Comparison of ENCODE assay signal across 14 cellular contexts in the genomic region with DNA sequence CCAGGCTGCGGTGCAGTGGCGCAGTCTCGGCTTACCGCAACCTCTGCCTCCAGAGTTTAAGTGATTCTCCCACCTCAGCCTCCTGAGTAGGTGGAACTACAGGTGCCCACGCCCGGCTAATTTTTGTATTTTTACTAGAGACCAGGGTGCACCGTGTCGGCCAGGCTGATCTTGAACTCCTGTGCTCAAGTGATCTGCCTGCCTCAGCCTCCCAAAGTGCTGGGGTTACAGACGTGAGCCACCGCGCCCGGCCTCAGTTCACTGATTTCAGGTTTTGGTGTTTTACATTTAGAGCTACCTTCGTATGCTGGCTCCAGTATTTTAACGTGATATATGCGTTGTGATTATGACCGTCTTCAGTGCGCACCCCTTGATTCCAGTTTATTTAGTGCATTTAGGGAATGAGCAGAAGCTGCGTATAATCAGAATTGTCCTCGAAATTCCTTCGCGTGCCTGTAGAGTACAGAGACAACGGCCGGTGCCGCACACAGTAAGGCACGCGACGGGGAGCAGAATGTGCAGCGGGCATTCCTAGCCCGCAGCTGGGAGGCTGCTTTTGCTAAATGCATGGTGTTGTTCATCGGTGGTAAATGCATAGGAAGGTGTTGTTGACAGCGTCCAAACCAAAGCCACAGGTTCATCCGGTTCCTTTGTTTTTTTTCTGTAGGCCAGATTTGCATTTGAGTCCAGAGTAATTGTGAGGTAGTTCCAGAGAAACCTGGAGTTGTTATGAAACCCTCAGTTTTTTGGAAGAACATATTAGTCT.
"Had no signal": no experiment of that assay in that cellular context is flagged by ENCODE, and none has a peak within 500 bp of the region (broad histone marks: within the 10 kb centered on the region; RNA-seq: fewer than 3 reads in every experiment).

No MANE protein-coding gene starts in this region.

- H3K9me3 Mint-ChIP-seq: activated T-cell treated with anti-CD3 and anti-CD28 coated beads, Interleukin-2, amount 50 U/mL, for 24 hours; naive thymus-derived CD8-positive, alpha-beta T cell; T-helper 2 cell treated with Interferon-gamma antibody and Interleukin-4, amounts not matched to agents 5 μg/mL and 100 μg/mL, for 36 hours had no signal

- H3K27me3 Mint-ChIP-seq: activated CD8-positive, alpha-beta memory T cell treated with anti-CD3 and anti-CD28 coated beads, Interleukin-2, amount 10 ng/mL, durations not matched to agents 7 days and 5 days; activated naive CD8-positive, alpha-beta T cell; activated T-cell treated with anti-CD3 and anti-CD28 coated beads, Interleukin-2, amount 50 U/mL, for 24 hours; naive thymus-derived CD8-positive, alpha-beta T cell had no signal

- H3K27ac Mint-ChIP-seq: activated CD8-positive, alpha-beta memory T cell treated with anti-CD3 and anti-CD28 coated beads, Interleukin-2, amount 10 ng/mL, durations not matched to agents 7 days and 5 days; activated naive CD8-positive, alpha-beta T cell; activated T-cell treated with anti-CD3 and anti-CD28 coated beads, Interleukin-2, amount 50 U/mL, for 24 hours; T-helper 2 cell treated with Interferon-gamma antibody and Interleukin-4, amounts not matched to agents 5 μg/mL and 100 μg/mL, for 36 hours had no signal

- H3K27ac ChIP-seq: brain microvascular endothelial cell, foreskin keratinocyte, stomach had no signal

- H3K4me1 ChIP-seq: stomach had no signal

- ATAC-seq: activated CD4-positive, CD25-positive, alpha-beta regulatory T cell treated with anti-CD3 and anti-CD28 coated beads, Interleukin-2, amount 50 U/mL, for 24 hours; activated CD8-positive, alpha-beta memory T cell treated with anti-CD3 and anti-CD28 coated beads, Interleukin-2, amount 10 ng/mL, durations not matched to agents 7 days and 5 days; foreskin keratinocyte; mucosa of descending colon; naive thymus-derived CD8-positive, alpha-beta T cell had no signal

- DNase-seq: activated CD8-positive, alpha-beta memory T cell treated with anti-CD3 and anti-CD28 coated beads, Interleukin-2, amount 10 ng/mL, durations not matched to agents 7 days and 5 days; activated effector memory CD4-positive, alpha-beta T cell treated with Interleukin-2 at 50 U/mL for 16 hours; activated T-cell treated with anti-CD3 and anti-CD28 coated beads, Interleukin-2, amount 50 U/mL, for 24 hours; amygdala; brain microvascular endothelial cell; foreskin keratinocyte; stimulated activated CD4-positive, alpha-beta T cell treated with anti-CD3 and anti-CD28 coated beads, Interleukin-15, amount 100 ng/mL, for 24 hours; stimulated activated CD4-positive, alpha-beta T cell treated with anti-CD3 and anti-CD28 coated beads, Interleukin-4, amount 100 ng/mL, for 24 hours; stomach had no signal

- H3K4me3 Mint-ChIP-seq: activated CD8-positive, alpha-beta memory T cell treated with anti-CD3 and anti-CD28 coated beads, Interleukin-2, amount 10 ng/mL, durations not matched to agents 7 days and 5 days; activated naive CD8-positive, alpha-beta T cell; activated T-cell treated with anti-CD3 and anti-CD28 coated beads, Interleukin-2, amount 50 U/mL, for 24 hours; naive thymus-derived CD8-positive, alpha-beta T cell; T-helper 2 cell treated with Interferon-gamma antibody and Interleukin-4, amounts not matched to agents 5 μg/mL and 100 μg/mL, for 36 hours had no signal

- H3K4me3 ChIP-seq: mucosa of descending colon, stomach had no signal

- H3K9me3 ChIP-seq: mucosa of descending colon, stomach had no signal

- H3K27me3 ChIP-seq: brain microvascular endothelial cell, foreskin keratinocyte, stomach had no signal

- H3K36me3 Mint-ChIP-seq: activated naive CD8-positive, alpha-beta T cell had no signal
